ENCODE assay signal across 21 cellular contexts in genomic region chr2:217517402-217517801, GRCh38.
"Had no signal": no experiment of that assay in that cellular context is flagged by ENCODE, and none has a peak within 500 bp of the region (broad histone marks: within the 10 kb centered on the region; RNA-seq: fewer than 3 reads in every experiment).

No MANE protein-coding gene starts in this region.

- H3K36me3 ChIP-seq: neural progenitor cell, pancreas, tibial nerve had no signal

- H3K9me3 ChIP-seq: pancreas, tibial nerve had no signal

- H3K27ac ChIP-seq: hepatocyte, neural progenitor cell, pancreas, skin epidermis, tibial nerve, VCaP had no signal

- H3K4me1 ChIP-seq: neural progenitor cell, pancreas had no signal

- H3K4me3 ChIP-seq: hepatocyte, neural progenitor cell, pancreas, skin epidermis, tibial nerve had no signal

- ATAC-seq: activated CD8-positive, alpha-beta memory T cell treated with anti-CD3 and anti-CD28 coated beads, Interleukin-2, amount 10 ng/mL, durations not matched to agents 7 days and 5 days; pancreas; SK-N-SH treated with all-trans-retinoic acid at 6 μM for 48 hours had no signal

- DNase-seq: activated CD4-positive, alpha-beta T cell treated with anti-CD3 and anti-CD28 coated beads for 1 hour; activated CD4-positive, alpha-beta T cell treated with anti-CD3 and anti-CD28 coated beads, Interleukin-2, amount 50 U/mL, for 4 hours; activated CD8-positive, alpha-beta memory T cell treated with anti-CD3 and anti-CD28 coated beads, Interleukin-2, amount 10 ng/mL, durations not matched to agents 7 days and 5 days; activated naive CD4-positive, alpha-beta T cell treated with anti-CD3 and anti-CD28 coated beads, Interleukin-2, amount 10 ng/mL, durations not matched to agents 7 days and 5 days; activated T-cell treated with anti-CD3 and anti-CD28 coated beads, Interleukin-2, amount 50 U/mL, for 1 hour; endodermal cell; kidney; midbrain; pancreas; retina; stimulated activated CD4-positive, alpha-beta T cell treated with anti-CD3 and anti-CD28 coated beads, Interleukin-4, amount 100 ng/mL, for 24 hours; stimulated activated CD8-positive, alpha-beta memory T cell treated with anti-CD3 and anti-CD28 coated beads, Interleukin-4, amount 100 ng/mL, for 48 hours; stimulated activated naive CD4-positive, alpha-beta T cell treated with Interleukin-2 at 50 U/mL for 16 hours; substantia nigra; T-helper 1 cell had no signal

- H3K27me3 ChIP-seq: hepatocyte, neural progenitor cell, pancreas, tibial nerve had no signal
